Comparison of ENCODE assay signal across 1 cellular context in genomic region chr14:23567186-23568020, GRCh38.
TF ChIP-seq lines count a peak whose summit lies in the region.

Gene AP1G2 (minus strand): TSS chr14:23567791. CDS start chr14:23567314, 477 bp downstream.

TF ChIP-seq in K562, 482 proteins besides CTCF, POLR2A, EP300 and RAD21 (continued from another document):
- TF ChIP-seq REST (CRISPR knock-in tag; IDR thresholded peaks at IDR 0.05; ENCODE audit: low read depth) (peak; percentile 36; the same call in 1 of the 2 replicates), NBN (IDR thresholded peaks at IDR 0.05; ENCODE audit: low read depth) (0 out of 2 replicates have a peak, but pooled peaks have one; percentile 43), TAF1 (IDR thresholded peaks at IDR 0.05; ENCODE audit: control insufficient read depth, extremely low read depth, insufficient read depth, low read length, severe bottlenecking) (peak; percentile 40), ZEB2 (IDR thresholded peaks at IDR 0.05) (peak; percentile 84; the same call in 1 of the 2 replicates)
